In genomic region chr7:77450054-77450453, GRCh38 we compare ENCODE assay signal across 1 cellular context.
TF ChIP-seq lines count a peak whose summit lies in the region.

No MANE protein-coding gene starts in this region.

TF ChIP-seq in WTC11, 78 proteins besides CTCF, POLR2A, EP300 and RAD21 (continued from another document):
- TF ChIP-seq HMGA2 (CRISPR knock-in tag; IDR thresholded peaks at IDR 0.05) (no peak), SMAD4 (CRISPR knock-in tag; IDR thresholded peaks at IDR 0.05) (no peak)
TF ChIP-seq in WTC11: peak in this region for 0.
